19 cellular contexts compared by ENCODE assay signal in genomic region chr12:11826607-11827006, GRCh38.
DNase-seq lines count a peak whose midpoint lies in the region; TF ChIP-seq lines count a peak whose summit lies in the region.
"Had no signal": no experiment of that assay in that cellular context is flagged by ENCODE, and none has a peak within 500 bp of the region (broad histone marks: within the 10 kb centered on the region; RNA-seq: fewer than 3 reads in every experiment).

No MANE protein-coding gene starts in this region.

- peak overlapping the region in 6 of 7 donors; percentile 15 to 84 (median 58) for H3K27ac Mint-ChIP-seq in CD4-positive, alpha-beta memory T cell
- peak overlapping the region; percentile 6 for H3K27ac Mint-ChIP-seq in endothelial cell (ENCODE audit: unreplicated experiment)
- H3K27ac Mint-ChIP-seq: activated naive CD4-positive, alpha-beta T cell treated with anti-CD3 and anti-CD28 coated beads, Interleukin-2, amount 50 U/mL, for 24 hours; immature natural killer cell had no signal

- peaks cover 20 to 35% of the 10 kb centered on the region in 2 donors for H3K36me3 Mint-ChIP-seq in CD4-positive, alpha-beta memory T cell
- H3K36me3 Mint-ChIP-seq in endothelial cell (ENCODE audit: low read depth, unreplicated experiment), result peaks cover 25% of the 10 kb centered on the region

- H3K4me3 Mint-ChIP-seq in CD4-positive, alpha-beta memory T cell, result peak overlapping the region in 2 of 8 donors; percentile 21 to 39
- no peak overlapping the region for H3K4me3 Mint-ChIP-seq in endothelial cell (ENCODE audit: unreplicated experiment)
- H3K4me3 Mint-ChIP-seq: activated naive CD4-positive, alpha-beta T cell treated with anti-CD3 and anti-CD28 coated beads, Interleukin-2, amount 50 U/mL, for 24 hours; CD8-positive, alpha-beta memory T cell; immature natural killer cell had no signal

- no peak overlapping the region for H3K23ac ChIP-seq in neuronal stem cell (ENCODE audit: low read depth, low read length, poor library complexity)

- H3K27me3 Mint-ChIP-seq in CD4-positive, alpha-beta memory T cell, result no peaks in the 10 kb centered on the region
- peaks cover 3% of the 10 kb centered on the region for H3K27me3 Mint-ChIP-seq in endothelial cell (ENCODE audit: unreplicated experiment)
- H3K27me3 Mint-ChIP-seq: activated naive CD4-positive, alpha-beta T cell treated with anti-CD3 and anti-CD28 coated beads, Interleukin-2, amount 50 U/mL, for 24 hours; CD8-positive, alpha-beta memory T cell had no signal

- H2AK5ac ChIP-seq in neuronal stem cell (ENCODE audit: low read depth, low read length), result no peak overlapping the region

- H3K4me1 Mint-ChIP-seq in CD4-positive, alpha-beta memory T cell, result peaks cover 31 to 49% (median 35%) of the 10 kb centered on the region in 4 donors
- H3K4me1 Mint-ChIP-seq in endothelial cell (ENCODE audit: unreplicated experiment), result peaks cover 46% of the 10 kb centered on the region

- no peak overlapping the region for H2BK5ac ChIP-seq in neuronal stem cell (ENCODE audit: low read length)

- no peak overlapping the region for H3K4me3 ChIP-seq in CD4-positive, alpha-beta memory T cell (ENCODE audit: low read length in 2 of 2)
- H3K4me3 ChIP-seq in SJSA1 (no peak overlapping the region), neuronal stem cell (ENCODE audit: low read length in 2 of 2) (no peak overlapping the region)
- H3K4me3 ChIP-seq: GM12878, lung, Peyer's patch had no signal

- no peaks in the 10 kb centered on the region for H3K9me3 Mint-ChIP-seq in CD4-positive, alpha-beta memory T cell
- no peaks in the 10 kb centered on the region for H3K9me3 Mint-ChIP-seq in endothelial cell (ENCODE audit: unreplicated experiment)
- H3K9me3 Mint-ChIP-seq: activated naive CD4-positive, alpha-beta T cell treated with anti-CD3 and anti-CD28 coated beads, Interleukin-2, amount 50 U/mL, for 24 hours; CD8-positive, alpha-beta memory T cell; immature natural killer cell had no signal

- no peak for DNase-seq in CD4-positive, alpha-beta memory T cell
- no peak for DNase-seq in SJSA1 (ENCODE audit: low read depth in 1 of 2, low spot score in 2 of 2)
- DNase-seq in endothelial cell (ENCODE audit: low spot score), result no peak
- DNase-seq in neuronal stem cell (ENCODE audit: low spot score), result no peak
- no peak for DNase-seq in activated CD8-positive, alpha-beta memory T cell treated with anti-CD3 and anti-CD28 coated beads for 24 hours
- DNase-seq in SW480 (ENCODE audit: low spot score), result no peak
- DNase-seq in DMS53 treated with DMSO at 0.1 percent for 48 hours (lab: John Stamatoyannopoulos, UW; ENCODE audit: unreplicated experiment), result no peak
- DNase-seq in NCI-H1105 (lab: John Stamatoyannopoulos, UW), result no peak
- DNase-seq: CD8-positive, alpha-beta memory T cell; central memory CD4-positive, alpha-beta T cell; immature natural killer cell; KBM-7; NCI-H1048; NCI-H748 treated with DMSO at 0.1 percent for 48 hours; Peyer's patch had no signal

- H3K4ac ChIP-seq in neuronal stem cell (ENCODE audit: low read length), result no peak overlapping the region

- H3K14ac ChIP-seq in neuronal stem cell (ENCODE audit: low read length), result no peak overlapping the region

- H3K4me2 ChIP-seq in neuronal stem cell (ENCODE audit: insufficient read depth, low read length, poor library complexity, severe bottlenecking), result no peak overlapping the region

- no peak overlapping the region for H3K27ac ChIP-seq in CD4-positive, alpha-beta memory T cell (ENCODE audit: low read depth, low read length)
- H3K27ac ChIP-seq in SJSA1 (peak overlapping the region; percentile 18; the same call in 1 of the 2 replicates), neuronal stem cell (replicated peaks; ENCODE audit: low read length) (peak overlapping the region; percentile 85)
- H3K27ac ChIP-seq: VCaP had no signal

- no peak overlapping the region for H3K9ac ChIP-seq in neuronal stem cell (ENCODE audit: low read depth, low read length, poor library complexity)

- H3K4me1 ChIP-seq in CD4-positive, alpha-beta memory T cell (ENCODE audit: insufficient read depth, low read length), result peaks cover 39% of the 10 kb centered on the region
- H3K4me1 ChIP-seq in SJSA1 (replicated peaks) (peaks cover 43% of the 10 kb centered on the region), neuronal stem cell (ENCODE audit: control insufficient read depth in 2 of 2, insufficient read depth in 1 of 2, low read depth in 1 of 2, low read length in 2 of 2) (peaks cover 33 to 51% of the 10 kb centered on the region in 2 donors)

- no peaks in the 10 kb centered on the region for H3K27me3 ChIP-seq in CD4-positive, alpha-beta memory T cell (ENCODE audit: insufficient read depth, low read length)
- H3K27me3 ChIP-seq in SJSA1 (replicated peaks) (no peaks in the 10 kb centered on the region), neuronal stem cell (ENCODE audit: control insufficient read depth in 3 of 3, insufficient read depth in 3 of 3, low read depth in 1 of 3, low read length in 3 of 3) (no peaks in the 10 kb centered on the region)
- H3K27me3 ChIP-seq: Peyer's patch had no signal

- CTCF ChIA-PET in CD4-positive, alpha-beta memory T cell (lab: Charles Lee; ENCODE audit: partially characterized antibody), result interaction anchor here (0.7 to 1.3 kb wide), 2 partner anchors 62 to 206 kb away, joined by 3 to 5 read pairs; no protein-coding TSS in a partner anchor

- H4K8ac ChIP-seq in neuronal stem cell (ENCODE audit: low read depth, low read length), result no peak overlapping the region

- H3K36me3 ChIP-seq in CD4-positive, alpha-beta memory T cell (ENCODE audit: insufficient read depth, low read length), result peaks cover 7% of the 10 kb centered on the region
- H3K36me3 ChIP-seq in SJSA1, result peaks cover 11% of the 10 kb centered on the region
- H3K36me3 ChIP-seq in neuronal stem cell (replicated peaks in 1 of 2; ENCODE audit: control insufficient read depth in 2 of 2, insufficient read depth in 2 of 2, low read length in 2 of 2), result no peaks in the 10 kb centered on the region

- WGBS in neuronal stem cell (ENCODE audit: extremely low coverage in 2 of 2, insufficient read length in 2 of 2, insufficient replicate concordance in 1 of 2), 2 donors, result no CpG with 5 or more reads among the region's 4 CpGs

- H2BK15ac ChIP-seq in neuronal stem cell (ENCODE audit: low read length), result no peak overlapping the region

- no peak overlapping the region for H2AFZ ChIP-seq in neuronal stem cell (ENCODE audit: low read length)

- no peak overlapping the region for H4K91ac ChIP-seq in neuronal stem cell (ENCODE audit: low read depth, low read length, poor library complexity)

- intact Hi-C loops in CD4-positive, alpha-beta memory T cell (cut with micrococcal nuclease), result no loop called here

- H2BK12ac ChIP-seq in neuronal stem cell (ENCODE audit: low read length), result no peak overlapping the region

- H2BK120ac ChIP-seq in neuronal stem cell (ENCODE audit: low read depth, low read length), result no peak overlapping the region

- H3K79me1 ChIP-seq in neuronal stem cell (ENCODE audit: low read depth, low read length), result no peaks in the 10 kb centered on the region

- POLR2A ChIA-PET in CD4-positive, alpha-beta memory T cell (lab: Charles Lee; ENCODE audit: partially characterized antibody), result no interaction called here

- no peak overlapping the region for H3K18ac ChIP-seq in neuronal stem cell (ENCODE audit: low read length)

- no peak for TF ChIP-seq CTCF in endothelial cell (IDR thresholded peaks at IDR 0.05; ENCODE audit: unreplicated experiment)

- no peaks in the 10 kb centered on the region for H3K9me3 ChIP-seq in CD4-positive, alpha-beta memory T cell (ENCODE audit: control insufficient read depth in 1 of 2, low read length in 2 of 2)
- H3K9me3 ChIP-seq in SJSA1 (replicated peaks) (no peaks in the 10 kb centered on the region), neuronal stem cell (replicated peaks in 1 of 2; ENCODE audit: control insufficient read depth in 2 of 2, insufficient read depth in 1 of 2, low read depth in 1 of 2, low read length in 2 of 2) (no peaks in the 10 kb centered on the region)
- H3K9me3 ChIP-seq: Peyer's patch had no signal
